ENCODE assay signal across 8 cellular contexts in the genomic region with DNA sequence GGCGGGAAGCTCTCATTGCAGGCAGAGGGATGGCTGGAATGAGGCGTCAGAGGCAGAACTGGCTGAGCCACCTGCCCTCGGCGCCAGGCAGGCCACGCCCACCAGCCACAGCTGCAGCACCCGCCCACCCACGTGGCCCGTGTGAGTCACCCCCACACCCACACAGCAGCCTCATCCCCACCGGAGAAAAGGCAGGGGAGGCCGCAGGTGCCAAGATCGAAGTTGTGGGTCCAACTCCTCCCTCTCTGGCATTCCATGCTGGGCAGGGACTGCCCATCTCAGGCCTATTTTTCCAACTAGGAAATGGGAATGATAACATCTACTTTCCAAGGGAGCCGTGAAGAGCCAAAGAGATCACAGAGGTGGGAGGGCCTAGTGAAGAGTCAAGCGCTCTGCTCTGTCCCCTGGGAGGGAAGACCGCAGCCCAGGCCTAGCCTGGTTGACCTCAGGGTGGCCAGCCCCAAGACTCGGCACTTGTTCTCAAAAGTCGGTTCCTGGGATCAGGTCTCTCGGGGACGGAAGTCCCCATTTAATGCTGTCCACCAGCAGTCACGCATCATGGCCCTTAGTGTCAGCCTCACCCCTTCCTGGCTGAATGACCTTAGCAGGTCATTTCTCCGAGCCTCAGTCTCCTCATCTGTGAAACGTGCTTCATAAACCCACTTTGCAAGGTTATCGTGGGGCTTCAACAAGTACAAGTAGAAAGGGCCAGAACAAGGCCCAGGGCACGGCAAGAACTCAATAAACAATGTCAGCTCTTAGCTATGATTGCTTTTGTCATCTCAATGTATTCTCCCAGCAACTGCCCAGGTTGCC. TPM values are rescaled to one million over a fixed set of nuclear protein-coding genes. Genes with fewer than 3 reads are reported as not detected.
A peak's percentile ranks its signal among the peaks of the same experiment; 100 is the strongest.
DNase-seq lines count a peak whose midpoint lies in the region; ATAC-seq and TF ChIP-seq lines count a peak whose summit lies in the region.

A gene (minus strand): TSS at position 45 of the 816 bp plus-strand sequence. CDS start 2,962 bp downstream, outside the sequence.

- H3K36me3 ChIP-seq in fibroblast of lung (ENCODE audit: control insufficient read depth, insufficient read depth, low read length) (no peaks in the 10 kb centered on the region), Caco-2 (ENCODE audit: control insufficient read depth, insufficient read depth, low read length) (no peaks in the 10 kb centered on the region)

- peaks cover 31% of the 10 kb centered on the region for H3K4me1 Mint-ChIP-seq in activated CD4-positive, alpha-beta memory T cell treated with anti-CD3 and anti-CD28 coated beads for 36 hours (ENCODE audit: low read depth)
- H3K4me1 Mint-ChIP-seq in Caco-2 (ENCODE audit: low read depth, unreplicated experiment) = peaks cover 6% of the 10 kb centered on the region

- H3K79me2 ChIP-seq in fibroblast of lung (ENCODE audit: control insufficient read depth, insufficient read depth, low read length) = no peaks in the 10 kb centered on the region

- TF ChIP-seq CTCF in fibroblast of lung (conservative IDR thresholded peaks at IDR 0.05 in 1 of 2, IDR thresholded peaks at IDR 0.05 in 1 of 2; ENCODE audit: low read depth in 1 of 2, low read length in 2 of 2) = no peak
- no peak for TF ChIP-seq CTCF in Caco-2 (IDR thresholded peaks at IDR 0.05; ENCODE audit: insufficient read depth in 1 of 2, low read depth in 1 of 2, low read length in 1 of 2, severe bottlenecking in 1 of 2, unreplicated experiment in 1 of 2)

- no peaks in the 10 kb centered on the region for H3K9me3 Mint-ChIP-seq in activated CD4-positive, alpha-beta memory T cell treated with anti-CD3 and anti-CD28 coated beads for 36 hours
- H3K9me3 Mint-ChIP-seq in Caco-2 (ENCODE audit: unreplicated experiment) = no peaks in the 10 kb centered on the region

- H3K4me2 ChIP-seq in fibroblast of lung (ENCODE audit: extremely low read depth, insufficient read depth, low read length) = no peak within 1 kb of the TSS

- peak; percentile 87 for DNase-seq in activated CD4-positive, alpha-beta memory T cell treated with anti-CD3 and anti-CD28 coated beads for 36 hours
- peak in 1 of 2 donors; percentile 25 for DNase-seq in fibroblast of lung (ENCODE audit: low read depth in 2 of 2)
- peak; percentile 67 for DNase-seq in stimulated activated CD4-positive, alpha-beta T cell treated with anti-CD3 and anti-CD28 coated beads, Interleukin-4, amount 100 ng/mL, for 1 hour
- DNase-seq in Caco-2 = no peak
- no peak for DNase-seq in NCI-H1048 (lab: John Stamatoyannopoulos, UW)
- no peak for DNase-seq in HEK293T (ENCODE audit: extremely low spot score)

- no peaks in the 10 kb centered on the region for H4K20me1 ChIP-seq in fibroblast of lung (ENCODE audit: control insufficient read depth, extremely low read depth, insufficient read depth, low read length)

- POLR2A ChIA-PET in activated CD4-positive, alpha-beta memory T cell treated with anti-CD3 and anti-CD28 coated beads for 36 hours (lab: Charles Lee) = interaction anchor here (1.3 kb wide), 2 partner anchors 82 to 518 kb away, joined by 3 to 4 read pairs; no protein-coding TSS in a partner anchor
- POLR2A ChIA-PET in Caco-2 (lab: Charles Lee) (no interaction called here), HEK293T (lab: Yijun Ruan, JAX) (no interaction called here)

- H3K4me1 ChIP-seq in fibroblast of lung (ENCODE audit: control insufficient read depth, extremely low read depth, insufficient read depth, low read length) (peaks cover 8% of the 10 kb centered on the region), Caco-2 (no peaks in the 10 kb centered on the region)

- intact Hi-C loops in activated CD4-positive, alpha-beta memory T cell treated with anti-CD3 and anti-CD28 coated beads for 36 hours (cut with micrococcal nuclease) = loop anchor here (5.0 kb wide), 1 partner anchor 84 kb away; no protein-coding TSS in a partner anchor
- intact Hi-C loops in Caco-2 (cut with micrococcal nuclease; ENCODE audit: unreplicated experiment) = no loop called here

- H3K27ac ChIP-seq in fibroblast of lung (ENCODE audit: insufficient read depth, low read length) = peak within 1 kb of the TSS; percentile 38

- H3K4me3 ChIP-seq in fibroblast of lung (replicated peaks in 1 of 4; ENCODE audit: control extremely low read depth in 1 of 4, insufficient read depth in 1 of 4, low read depth in 3 of 4, low read length in 4 of 4) (no peak within 1 kb of the TSS), Caco-2 (ENCODE audit: low read depth, low read length) (no peak within 1 kb of the TSS)

- H3K9ac ChIP-seq in fibroblast of lung (ENCODE audit: insufficient read depth, low read length) = no peak within 1 kb of the TSS

- no peaks in the 10 kb centered on the region for H3K9me3 ChIP-seq in fibroblast of lung (ENCODE audit: control insufficient read depth, insufficient read depth, low read depth, low read length)
- no peaks in the 10 kb centered on the region for H3K9me3 ChIP-seq in Caco-2

- no TSS peak for BruUV-seq in Caco-2 (replicated peaks; lab: Mats Ljungman, UMichigan)

- peak within 1 kb of the TSS; percentile 77 for H3K27ac Mint-ChIP-seq in activated CD4-positive, alpha-beta memory T cell treated with anti-CD3 and anti-CD28 coated beads for 36 hours
- no peak within 1 kb of the TSS for H3K27ac Mint-ChIP-seq in Caco-2 (ENCODE audit: unreplicated experiment)

- peaks cover 2% of the 10 kb centered on the region for H3K27me3 Mint-ChIP-seq in activated CD4-positive, alpha-beta memory T cell treated with anti-CD3 and anti-CD28 coated beads for 36 hours
- peaks cover 2% of the 10 kb centered on the region for H3K27me3 Mint-ChIP-seq in Caco-2 (ENCODE audit: insufficient read depth, unreplicated experiment)

- H3K36me3 Mint-ChIP-seq in activated CD4-positive, alpha-beta memory T cell treated with anti-CD3 and anti-CD28 coated beads for 36 hours = no peaks in the 10 kb centered on the region
- no peaks in the 10 kb centered on the region for H3K36me3 Mint-ChIP-seq in Caco-2 (ENCODE audit: insufficient read depth, unreplicated experiment)

- CTCF ChIA-PET in activated CD4-positive, alpha-beta memory T cell treated with anti-CD3 and anti-CD28 coated beads for 36 hours (lab: Charles Lee) = interaction anchor here (1.1 to 1.3 kb wide), 2 partner anchors 44 to 90 kb away, joined by 3 read pairs; no protein-coding TSS in a partner anchor
- CTCF ChIA-PET in Caco-2 (lab: Charles Lee) (no interaction called here), HEK293T (lab: Yijun Ruan, JAX) (no interaction called here)

- H2AFZ ChIP-seq in fibroblast of lung (ENCODE audit: low read length) = peak within 1 kb of the TSS; percentile 50

- peak; percentile 37 for ATAC-seq in GM18517 (IDR thresholded peaks at IDR 0.05; ENCODE audit: unreplicated experiment)
- ATAC-seq in HG03442 (IDR thresholded peaks at IDR 0.05; ENCODE audit: unreplicated experiment) = peak; percentile 36

- H3K27me3 ChIP-seq in fibroblast of lung (ENCODE audit: control insufficient read depth, insufficient read depth, low read length) = no peaks in the 10 kb centered on the region
- H3K27me3 ChIP-seq in Caco-2 (replicated peaks; ENCODE audit: control insufficient read depth, insufficient read depth, low read length) = no peaks in the 10 kb centered on the region

- H3K4me3 Mint-ChIP-seq in activated CD4-positive, alpha-beta memory T cell treated with anti-CD3 and anti-CD28 coated beads for 36 hours = no peak within 1 kb of the TSS
- no peak within 1 kb of the TSS for H3K4me3 Mint-ChIP-seq in Caco-2 (ENCODE audit: unreplicated experiment)

TF ChIP-seq in HEK293T, 16 proteins besides CTCF, POLR2A, EP300 and RAD21:
- TF ChIP-seq FOXM1 (IDR thresholded peaks at IDR 0.05; ENCODE audit: borderline replicate concordance) (no peak), TARDBP (IDR thresholded peaks at IDR 0.05) (no peak), LEF1 (IDR thresholded peaks at IDR 0.05; ENCODE audit: borderline replicate concordance) (no peak), ELF4 (IDR thresholded peaks at IDR 0.05) (no peak), SP1 (IDR thresholded peaks at IDR 0.05) (no peak), CTBP1 (IDR thresholded peaks at IDR 0.05; ENCODE audit: borderline replicate concordance) (no peak), ARNT (IDR thresholded peaks at IDR 0.05) (no peak), FOXK2 (IDR thresholded peaks at IDR 0.05) (no peak), HDGF (IDR thresholded peaks at IDR 0.05; ENCODE audit: borderline replicate concordance) (no peak), NFRKB (IDR thresholded peaks at IDR 0.05) (no peak), SUZ12 (IDR thresholded peaks at IDR 0.05) (no peak), BHLHE40 (IDR thresholded peaks at IDR 0.05; ENCODE audit: borderline replicate concordance) (no peak)
- TF ChIP-seq, protein P1, sequence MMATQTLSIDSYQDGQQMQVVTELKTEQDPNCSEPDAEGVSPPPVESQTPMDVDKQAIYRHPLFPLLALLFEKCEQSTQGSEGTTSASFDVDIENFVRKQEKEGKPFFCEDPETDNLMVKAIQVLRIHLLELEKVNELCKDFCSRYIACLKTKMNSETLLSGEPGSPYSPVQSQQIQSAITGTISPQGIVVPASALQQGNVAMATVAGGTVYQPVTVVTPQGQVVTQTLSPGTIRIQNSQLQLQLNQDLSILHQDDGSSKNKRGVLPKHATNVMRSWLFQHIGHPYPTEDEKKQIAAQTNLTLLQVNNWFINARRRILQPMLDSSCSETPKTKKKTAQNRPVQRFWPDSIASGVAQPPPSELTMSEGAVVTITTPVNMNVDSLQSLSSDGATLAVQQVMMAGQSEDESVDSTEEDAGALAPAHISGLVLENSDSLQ (IDR thresholded peaks at IDR 0.05) = no peak
TF ChIP-seq in HEK293T: peak in this region for 0.

RNA-seq across cellular contexts. Expression of the gene that starts here (rescaled TPM):
- total RNA-seq in activated CD4-positive, alpha-beta memory T cell treated with anti-CD3 and anti-CD28 coated beads for 36 hours = under 1 TPM; 0.77 to 0.97 TPM
- 0.77 and 0.99 TPM in 2 replicates for total RNA-seq in fibroblast of lung
- polyA plus RNA-seq in fibroblast of lung = 0.20 and 0.50 TPM in 2 replicates
- 0.20 and 0.38 TPM in 2 replicates for polyA plus RNA-seq in fibroblast of lung (2012)
- polyA minus RNA-seq in fibroblast of lung (ENCODE audit: low replicate concordance) = not detected in 2 replicates
- 8.4 and 8.9 TPM in 2 replicates for total RNA-seq in Caco-2 (2022)

Comparison
In these comparisons a context has a peak if more than half of its experiments do, and no peak if none do; other contexts are left out.
1. Peak in DNase-seq in activated CD4-positive, alpha-beta memory T cell treated with anti-CD3 and anti-CD28 coated beads for 36 hours; RNA of the gene not detected or under 1 TPM.